Comparison of ENCODE assay signal across 24 cellular contexts in the genomic region with DNA sequence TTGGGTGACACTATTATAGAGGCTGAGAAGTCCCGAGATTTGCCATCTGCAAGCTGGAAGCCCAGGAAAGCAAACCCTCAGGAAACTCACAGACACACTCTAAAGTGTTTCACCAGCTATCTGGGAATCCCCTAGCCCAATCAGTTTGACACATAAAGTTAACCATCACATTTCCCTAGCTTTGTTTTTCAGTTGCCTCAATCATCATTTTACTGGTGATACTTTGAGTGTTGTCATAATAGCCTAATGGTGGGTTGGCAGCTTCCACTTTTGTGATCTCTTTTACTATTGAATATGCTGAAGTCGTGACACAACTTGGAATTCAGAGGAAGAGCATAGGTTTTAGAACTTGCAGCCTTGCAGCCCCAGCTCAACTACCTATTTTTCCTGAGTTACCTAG. TPM values are rescaled to one million over a fixed set of nuclear protein-coding genes. Genes with fewer than 3 reads are reported as not detected.
DNase-seq lines count a peak whose midpoint lies in the region; ATAC-seq and TF ChIP-seq lines count a peak whose summit lies in the region.
"Had no signal": no experiment of that assay in that cellular context is flagged by ENCODE, and none has a peak within 500 bp of the region (broad histone marks: within the 10 kb centered on the region; RNA-seq: fewer than 3 reads in every experiment).

No MANE protein-coding gene starts in this region.

- H3K27ac ChIP-seq in DOHH2 (ENCODE audit: low read depth, low read length) = no peak overlapping the region
- H3K27ac ChIP-seq in ascending aorta = no peak overlapping the region
- H3K27ac ChIP-seq: gastrocnemius medialis had no signal

- H3K27me3 ChIP-seq in DOHH2 (ENCODE audit: control insufficient read depth, low read length) (no peaks in the 10 kb centered on the region), ascending aorta (no peaks in the 10 kb centered on the region)
- H3K27me3 ChIP-seq: BE2C, gastrocnemius medialis, sigmoid colon, thyroid gland had no signal

- H3K36me3 Mint-ChIP-seq in T-helper 2 cell treated with Interferon-gamma antibody and Interleukin-4, amounts not matched to agents 5 μg/mL and 100 μg/mL, for 36 hours (ENCODE audit: low read depth) = peaks cover 31% of the 10 kb centered on the region
- H3K36me3 Mint-ChIP-seq in natural killer cell = no peaks in the 10 kb centered on the region

- H3K4me1 ChIP-seq in DOHH2 (ENCODE audit: control insufficient read depth, low read length) = peaks cover 33% of the 10 kb centered on the region
- peaks cover 0 to 7% of the 10 kb centered on the region in 2 donors for H3K4me1 ChIP-seq in ascending aorta
- H3K4me1 ChIP-seq: BE2C had no signal

- H3K4me3 Mint-ChIP-seq in T-helper 2 cell treated with Interferon-gamma antibody and Interleukin-4, amounts not matched to agents 5 μg/mL and 100 μg/mL, for 36 hours = no peak overlapping the region
- peak overlapping the region; percentile 42 for H3K4me3 Mint-ChIP-seq in natural killer cell

- H3K9me3 ChIP-seq in DOHH2 (ENCODE audit: control insufficient read depth, insufficient read depth, low read length) (no peaks in the 10 kb centered on the region), ascending aorta (no peaks in the 10 kb centered on the region)
- H3K9me3 ChIP-seq: BE2C, gastrocnemius medialis, sigmoid colon, thyroid gland had no signal

- H3K27me3 Mint-ChIP-seq in T-helper 2 cell treated with Interferon-gamma antibody and Interleukin-4, amounts not matched to agents 5 μg/mL and 100 μg/mL, for 36 hours (ENCODE audit: low read depth) = no peaks in the 10 kb centered on the region
- no peaks in the 10 kb centered on the region for H3K27me3 Mint-ChIP-seq in natural killer cell (ENCODE audit: low read depth in 2 of 2)
- H3K27me3 Mint-ChIP-seq: stimulated activated memory B cell treated with anti-CD40 and anti-IgM and Interleukin-4, amounts not matched to agents 10 μg/mL and 1 μg/mL and 100 μg/mL, for 72 hours had no signal

- intact Hi-C loops in natural killer cell (cut with micrococcal nuclease) = no loop called here
- intact Hi-C loops in head of caudate nucleus (cut with DNase I) = loop anchor here (2.0 kb wide), 1 partner anchor 63 kb away; a partner anchor contains a TSS
- intact Hi-C loops in ascending aorta (cut with DNase I) = loop anchor here (10.0 kb wide), 3 partner anchors 289 to 1351 kb away; a partner anchor contains a TSS

- H4K20me1 ChIP-seq in DOHH2 (ENCODE audit: control insufficient read depth, insufficient read depth, low read depth, low read length) = no peaks in the 10 kb centered on the region

- H3K9me3 Mint-ChIP-seq in T-helper 2 cell treated with Interferon-gamma antibody and Interleukin-4, amounts not matched to agents 5 μg/mL and 100 μg/mL, for 36 hours = no peaks in the 10 kb centered on the region
- no peaks in the 10 kb centered on the region for H3K9me3 Mint-ChIP-seq in natural killer cell
- H3K9me3 Mint-ChIP-seq: HFFc6; stimulated activated memory B cell treated with anti-CD40 and anti-IgM and Interleukin-4, amounts not matched to agents 10 μg/mL and 1 μg/mL and 100 μg/mL, for 72 hours had no signal

- H3K4me3 ChIP-seq in DOHH2 (ENCODE audit: low read length) (peak overlapping the region; percentile 18; the same call in 1 of the 2 replicates), ascending aorta (no peak overlapping the region)
- H3K4me3 ChIP-seq: thyroid gland had no signal

- ATAC-seq in natural killer cell (no peak), HG03175 (IDR thresholded peaks at IDR 0.05; ENCODE audit: unreplicated experiment) (no peak)
- ATAC-seq: gastrocnemius medialis; Right ventricle myocardium inferior; stimulated activated memory B cell treated with anti-CD40 and anti-IgM and Interleukin-4, amounts not matched to agents 10 μg/mL and 1 μg/mL and 100 μg/mL, for 72 hours had no signal

- H3K36me3 ChIP-seq in DOHH2 (ENCODE audit: control insufficient read depth, low read length) = peaks cover 38% of the 10 kb centered on the region
- peaks cover 17 to 19% of the 10 kb centered on the region in 2 donors for H3K36me3 ChIP-seq in ascending aorta

- H3K4me2 ChIP-seq in DOHH2 (ENCODE audit: low read length) = peak overlapping the region; percentile 80

- TF ChIP-seq CTCF in DOHH2 (IDR thresholded peaks at IDR 0.05; ENCODE audit: low read depth, low read length, poor library complexity, severe bottlenecking) (no peak), natural killer cell (IDR thresholded peaks at IDR 0.05) (no peak), ascending aorta (IDR thresholded peaks at IDR 0.05) (no peak)

- no peaks in the 10 kb centered on the region for H3F3A ChIP-seq in DOHH2 (ENCODE audit: control insufficient read depth, insufficient read depth)

- peaks cover 51% of the 10 kb centered on the region for H3K79me2 ChIP-seq in DOHH2 (ENCODE audit: control insufficient read depth, low read length)

- H3K4me1 Mint-ChIP-seq in T-helper 2 cell treated with Interferon-gamma antibody and Interleukin-4, amounts not matched to agents 5 μg/mL and 100 μg/mL, for 36 hours (ENCODE audit: low read depth) = peaks cover 10% of the 10 kb centered on the region
- H3K4me1 Mint-ChIP-seq in natural killer cell = peaks cover 8 to 25% of the 10 kb centered on the region in 2 donors

- no peaks in the 10 kb centered on the region for H3K9me2 ChIP-seq in DOHH2 (replicated peaks; ENCODE audit: control insufficient read depth, low read length)

- peak; percentile 60 for DNase-seq in CD1c-positive myeloid dendritic cell (ENCODE audit: extremely low spot score)
- peak; percentile 8 for DNase-seq in T-helper 2 cell treated with Interferon-gamma antibody and Interleukin-4, amounts not matched to agents 5 μg/mL and 100 μg/mL, for 36 hours (ENCODE audit: low spot score)
- DNase-seq in natural killer cell = no peak
- DNase-seq in head of caudate nucleus = no peak
- DNase-seq in ascending aorta (ENCODE audit: low spot score in 2 of 2) = no peak
- DNase-seq: aorta, BE2C, DMS 273 treated with DMSO at 0.1 percent for 48 hours, erythroblast, gastrocnemius medialis, HFFc6, KG1, mesenchymal stem cell, NCI-H1092, NCI-H2081, NCI-H510A treated with DMSO at 0.1 percent for 48 hours, nephron progenitor cell, sigmoid colon, SW 1271, thyroid gland had no signal

- no peak overlapping the region for H3K27ac Mint-ChIP-seq in T-helper 2 cell treated with Interferon-gamma antibody and Interleukin-4, amounts not matched to agents 5 μg/mL and 100 μg/mL, for 36 hours
- peak overlapping the region in 1 of 2 donors; percentile 29 for H3K27ac Mint-ChIP-seq in natural killer cell
- H3K27ac Mint-ChIP-seq: nephron progenitor cell had no signal

RNA-seq across cellular contexts. Expression of a gene that starts 1.9 kb away (rescaled TPM):
- total RNA-seq in natural killer cell (10 to 100 TPM; 31.6 to 45.1 (median 43.1) TPM), ascending aorta (14.0 TPM)

RNA-seq across cellular contexts. Expression of a gene that starts 16.8 kb away (rescaled TPM):
- not detected for total RNA-seq in natural killer cell
- total RNA-seq in ascending aorta = 290 TPM

RNA-seq across cellular contexts. Expression of a gene that starts 41.3 kb away (rescaled TPM):
- total RNA-seq in natural killer cell = under 1 TPM in 1 of 3 donors, not detected in 2; 0.40 TPM
- 4.3 TPM for total RNA-seq in ascending aorta
- total RNA-seq: HFFc6 had no signal

RNA-seq across cellular contexts. Expression of a gene that starts 49.0 kb away (rescaled TPM):
- total RNA-seq in natural killer cell (not detected), ascending aorta (not detected)
- total RNA-seq: gastrocnemius medialis, HFFc6, Right ventricle myocardium inferior, sigmoid colon had no signal

RNA-seq across cellular contexts. Expression of a gene that starts 54.3 kb away (rescaled TPM):
- total RNA-seq in natural killer cell (10 to 100 TPM in 1 of 3 donors, 1 to 10 TPM in 2; 5.7 to 15.8 (median 7.8) TPM), ascending aorta (46.2 TPM)

Comparison
In these comparisons a context has a peak if more than half of its experiments do, and no peak if none do; other contexts are left out.
1. DNase-seq: peak in CD1c-positive myeloid dendritic cell (single experiment) and T-helper 2 cell treated with Interferon-gamma antibody and Interleukin-4, amounts not matched to agents 5 μg/mL and 100 μg/mL, for 36 hours (single experiment); none in natural killer cell (single experiment), head of caudate nucleus (0 of 42) and ascending aorta (0 of 2).
2. RNA of a gene that starts 16.8 kb away (total RNA-seq): 290 TPM in ascending aorta (single experiment); not detected in natural killer cell; every median in the first group is over 100 times any median in the second.